ENCODE assay signal across 10 cellular contexts in genomic region chr12:94282675-94283074, GRCh38.
A peak's percentile ranks its signal among the peaks of the same experiment; 100 is the strongest.
DNase-seq lines count a peak whose midpoint lies in the region; ATAC-seq and TF ChIP-seq lines count a peak whose summit lies in the region.
"Had no signal": no experiment of that assay in that cellular context is flagged by ENCODE, and none has a peak within 500 bp of the region (broad histone marks: within the 10 kb centered on the region; RNA-seq: fewer than 3 reads in every experiment).

No MANE protein-coding gene starts in this region.

- no peaks in the 10 kb centered on the region for H3K9me3 Mint-ChIP-seq in activated T-helper 1 cell treated with anti-CD3 and anti-CD28 coated beads, Interleukin-12 subunit alpha, Interleukin-12 subunit beta, Interleukin-2, Interleukin-4 antibody, amounts not matched to agents 30 ng/mL and 10 ng/mL and 1 ng/mL, durations not matched to agents 14 hours and 24 hours and 36 hours
- H3K9me3 Mint-ChIP-seq: mesothelial cell of epicardium had no signal

- no peaks in the 10 kb centered on the region for H3K27me3 Mint-ChIP-seq in activated T-helper 1 cell treated with anti-CD3 and anti-CD28 coated beads, Interleukin-12 subunit alpha, Interleukin-12 subunit beta, Interleukin-2, Interleukin-4 antibody, amounts not matched to agents 30 ng/mL and 10 ng/mL and 1 ng/mL, durations not matched to agents 14 hours and 24 hours and 36 hours (ENCODE audit: insufficient read depth)

- TF ChIP-seq CTCF in right lobe of liver (IDR thresholded peaks at IDR 0.05) (no peak), SK-N-SH (IDR thresholded peaks at IDR 0.05) (no peak)

- DNase-seq in activated CD8-positive, alpha-beta memory T cell treated with anti-CD3 and anti-CD28 coated beads, Interleukin-2, amount 50 U/mL, for 4 hours = peak; percentile 28
- no peak for DNase-seq in activated CD8-positive, alpha-beta memory T cell treated with anti-CD3 and anti-CD28 coated beads, Interleukin-2, amount 50 U/mL, for 48 hours
- peak; percentile 32 for DNase-seq in activated T-helper 1 cell treated with anti-CD3 and anti-CD28 coated beads, Interleukin-12 subunit alpha, Interleukin-12 subunit beta, Interleukin-2, Interleukin-4 antibody, amounts not matched to agents 30 ng/mL and 10 ng/mL and 1 ng/mL, durations not matched to agents 14 hours and 24 hours and 36 hours (ENCODE audit: low spot score)
- DNase-seq in right lobe of liver = peak in 1 of 3 donors; percentile 52
- DNase-seq in stimulated activated naive CD8-positive, alpha-beta T cell treated with anti-CD3 and anti-CD28 coated beads, Interleukin-15, Interleukin-2, amounts not matched to agents 100 U/mL and 50 U/mL, for 24 hours = peak; percentile 22
- no peak for DNase-seq in DMS153 (lab: John Stamatoyannopoulos, UW)
- DNase-seq in SK-N-SH = no peak

- peaks cover 30% of the 10 kb centered on the region for H3K4me1 Mint-ChIP-seq in activated T-helper 1 cell treated with anti-CD3 and anti-CD28 coated beads, Interleukin-12 subunit alpha, Interleukin-12 subunit beta, Interleukin-2, Interleukin-4 antibody, amounts not matched to agents 30 ng/mL and 10 ng/mL and 1 ng/mL, durations not matched to agents 14 hours and 24 hours and 36 hours (ENCODE audit: low read depth)

- H3K9ac ChIP-seq in SK-N-SH = no peak overlapping the region

- no peaks in the 10 kb centered on the region for H3F3A ChIP-seq in SK-N-SH (replicated peaks; ENCODE audit: insufficient read depth)

- H4K20me1 ChIP-seq in SK-N-SH (ENCODE audit: insufficient read depth) = no peaks in the 10 kb centered on the region

- H3K9me3 ChIP-seq in right lobe of liver (no peaks in the 10 kb centered on the region), SK-N-SH (no peaks in the 10 kb centered on the region)
- H3K9me3 ChIP-seq: breast epithelium had no signal

- WGBS in right lobe of liver (ENCODE audit: insufficient coverage, low coverage, low lambda C conversion rate, missing lambda C conversion rate) = 64% methylated on average over 7 of the region's 7 CpGs
- WGBS in SK-N-SH (ENCODE audit: low lambda C conversion rate) = 95% methylated on average over 7 of the region's 7 CpGs

- peak overlapping the region; percentile 67 for H3K27ac Mint-ChIP-seq in activated T-helper 1 cell treated with anti-CD3 and anti-CD28 coated beads, Interleukin-12 subunit alpha, Interleukin-12 subunit beta, Interleukin-2, Interleukin-4 antibody, amounts not matched to agents 30 ng/mL and 10 ng/mL and 1 ng/mL, durations not matched to agents 14 hours and 24 hours and 36 hours
- H3K27ac Mint-ChIP-seq: mesothelial cell of epicardium had no signal

- no peaks in the 10 kb centered on the region for H3K79me2 ChIP-seq in SK-N-SH (ENCODE audit: insufficient read depth)

- no peak for TF ChIP-seq EP300 in SK-N-SH (IDR thresholded peaks at IDR 0.05; ENCODE audit: borderline replicate concordance in 1 of 2, low read depth in 1 of 2, low read length in 1 of 2)

- H3K9me2 ChIP-seq in SK-N-SH = no peaks in the 10 kb centered on the region

- H3K27ac ChIP-seq in right lobe of liver (no peak overlapping the region), SK-N-SH (ENCODE audit: low read depth in 2 of 2, low read length in 1 of 2) (no peak overlapping the region)
- H3K27ac ChIP-seq: breast epithelium had no signal

- CTCF ChIA-PET in SK-N-SH (lab: Yijun Ruan, JAX) = interaction anchor here (1.5 kb wide), 1 partner anchor 137 kb away, joined by 4 read pairs; no protein-coding TSS in a partner anchor

- intact Hi-C loops in activated T-helper 1 cell treated with anti-CD3 and anti-CD28 coated beads, Interleukin-12 subunit alpha, Interleukin-12 subunit beta, Interleukin-2, Interleukin-4 antibody, amounts not matched to agents 30 ng/mL and 10 ng/mL and 1 ng/mL, durations not matched to agents 14 hours and 24 hours and 36 hours (cut with micrococcal nuclease) = loop anchor here (1.0 to 2.0 kb wide), 2 partner anchors 20 to 23 kb away; no protein-coding TSS in a partner anchor
- intact Hi-C loops in right lobe of liver (cut with DNase I) = no loop called here

- no peak for TF ChIP-seq POLR2A in right lobe of liver (IDR thresholded peaks at IDR 0.05)

- H3K4me2 ChIP-seq in SK-N-SH = no peak overlapping the region

- H3K4me1 ChIP-seq in right lobe of liver (peaks cover 0 to 9% (median 0%) of the 10 kb centered on the region in 4 donors), SK-N-SH (ENCODE audit: control insufficient read depth in 1 of 2, insufficient read depth in 2 of 2, low read depth in 1 of 2, low read length in 1 of 2) (peaks cover 0 to 34% of the 10 kb centered on the region in 2 experiments; a peak in 2 of 4 replicates)
- H3K4me1 ChIP-seq: breast epithelium had no signal

- H3K4me3 ChIP-seq in right lobe of liver (no peak overlapping the region), SK-N-SH (ENCODE audit: low read depth in 2 of 2, low read length in 1 of 2) (no peak overlapping the region)
- H3K4me3 ChIP-seq: breast epithelium had no signal

- H3K36me3 Mint-ChIP-seq in activated T-helper 1 cell treated with anti-CD3 and anti-CD28 coated beads, Interleukin-12 subunit alpha, Interleukin-12 subunit beta, Interleukin-2, Interleukin-4 antibody, amounts not matched to agents 30 ng/mL and 10 ng/mL and 1 ng/mL, durations not matched to agents 14 hours and 24 hours and 36 hours (ENCODE audit: low read depth) = peaks cover 49% of the 10 kb centered on the region
- H3K36me3 Mint-ChIP-seq: mesothelial cell of epicardium had no signal

- ATAC-seq in right lobe of liver (peak; percentile 66 to 78 (median 72)), HG02970 (IDR thresholded peaks at IDR 0.05; ENCODE audit: low FRiP score, unreplicated experiment) (no peak)
- ATAC-seq in stimulated activated naive CD8-positive, alpha-beta T cell treated with anti-CD3 and anti-CD28 coated beads, Interleukin-15, Interleukin-2, amounts not matched to agents 100 U/mL and 50 U/mL, for 24 hours = no peak

- POLR2A ChIA-PET in SK-N-SH (lab: Yijun Ruan, JAX) = no interaction called here

- peak overlapping the region; percentile 20 for H3K4me3 Mint-ChIP-seq in activated T-helper 1 cell treated with anti-CD3 and anti-CD28 coated beads, Interleukin-12 subunit alpha, Interleukin-12 subunit beta, Interleukin-2, Interleukin-4 antibody, amounts not matched to agents 30 ng/mL and 10 ng/mL and 1 ng/mL, durations not matched to agents 14 hours and 24 hours and 36 hours
- H3K4me3 Mint-ChIP-seq: mesothelial cell of epicardium had no signal

- TF ChIP-seq RAD21 in SK-N-SH (IDR thresholded peaks at IDR 0.05; ENCODE audit: low read length) = no peak

- no peaks in the 10 kb centered on the region for H3K27me3 ChIP-seq in right lobe of liver
- no peaks in the 10 kb centered on the region for H3K27me3 ChIP-seq in SK-N-SH (ENCODE audit: insufficient read depth)
- H3K27me3 ChIP-seq: breast epithelium had no signal

- no peaks in the 10 kb centered on the region for H3K36me3 ChIP-seq in right lobe of liver
- no peaks in the 10 kb centered on the region for H3K36me3 ChIP-seq in SK-N-SH (replicated peaks in 1 of 2; ENCODE audit: control insufficient read depth in 1 of 2, insufficient read depth in 2 of 2, low read length in 1 of 2)
- H3K36me3 ChIP-seq: breast epithelium had no signal

- no peak overlapping the region for H2AFZ ChIP-seq in SK-N-SH (ENCODE audit: low read depth)

TF ChIP-seq in SK-N-SH, 30 proteins besides CTCF, POLR2A, EP300 and RAD21 (continues in another document):
- TF ChIP-seq SMC3 (IDR thresholded peaks at IDR 0.05; ENCODE audit: low read depth, low read length) (no peak), MAX (IDR thresholded peaks at IDR 0.05; ENCODE audit: low read depth) (no peak), POLR2AphosphoS5 (IDR thresholded peaks at IDR 0.05; ENCODE audit: low read depth, low read length) (no peak), CHD2 (IDR thresholded peaks at IDR 0.05; ENCODE audit: low read length, partially characterized antibody) (no peak), GABPA (IDR thresholded peaks at IDR 0.05; ENCODE audit: low read depth) (no peak), FOSL2 (IDR thresholded peaks at IDR 0.05; ENCODE audit: borderline replicate concordance, low read depth) (no peak), MXI1 (IDR thresholded peaks at IDR 0.05; ENCODE audit: low read depth, low read length) (no peak), USF2 (IDR thresholded peaks at IDR 0.05; ENCODE audit: borderline replicate concordance, low read depth, low read length) (no peak), GATA2 (CRISPR knock-in tag; IDR thresholded peaks at IDR 0.05) (no peak), RXRA (IDR thresholded peaks at IDR 0.05; ENCODE audit: borderline replicate concordance, low read depth) (no peak)
- TF ChIP-seq, protein P1, sequence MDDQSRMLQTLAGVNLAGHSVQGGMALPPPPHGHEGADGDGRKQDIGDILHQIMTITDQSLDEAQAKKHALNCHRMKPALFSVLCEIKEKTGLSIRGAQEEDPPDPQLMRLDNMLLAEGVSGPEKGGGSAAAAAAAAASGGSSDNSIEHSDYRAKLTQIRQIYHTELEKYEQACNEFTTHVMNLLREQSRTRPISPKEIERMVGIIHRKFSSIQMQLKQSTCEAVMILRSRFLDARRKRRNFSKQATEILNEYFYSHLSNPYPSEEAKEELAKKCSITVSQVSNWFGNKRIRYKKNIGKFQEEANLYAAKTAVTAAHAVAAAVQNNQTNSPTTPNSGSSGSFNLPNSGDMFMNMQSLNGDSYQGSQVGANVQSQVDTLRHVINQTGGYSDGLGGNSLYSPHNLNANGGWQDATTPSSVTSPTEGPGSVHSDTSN (IDR thresholded peaks at IDR 0.05) = no peak
- TF ChIP-seq, protein P2, sequence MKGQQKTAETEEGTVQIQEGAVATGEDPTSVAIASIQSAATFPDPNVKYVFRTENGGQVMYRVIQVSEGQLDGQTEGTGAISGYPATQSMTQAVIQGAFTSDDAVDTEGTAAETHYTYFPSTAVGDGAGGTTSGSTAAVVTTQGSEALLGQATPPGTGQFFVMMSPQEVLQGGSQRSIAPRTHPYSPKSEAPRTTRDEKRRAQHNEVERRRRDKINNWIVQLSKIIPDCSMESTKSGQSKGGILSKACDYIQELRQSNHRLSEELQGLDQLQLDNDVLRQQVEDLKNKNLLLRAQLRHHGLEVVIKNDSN (IDR thresholded peaks at IDR 0.05; ENCODE audit: borderline replicate concordance, low read depth) = no peak

Comparison
In these comparisons a context has a peak if more than half of its experiments do, and no peak if none do; other contexts are left out.
1. DNase-seq: peak in activated CD8-positive, alpha-beta memory T cell treated with anti-CD3 and anti-CD28 coated beads, Interleukin-2, amount 50 U/mL, for 4 hours (single experiment), activated T-helper 1 cell treated with anti-CD3 and anti-CD28 coated beads, Interleukin-12 subunit alpha, Interleukin-12 subunit beta, Interleukin-2, Interleukin-4 antibody, amounts not matched to agents 30 ng/mL and 10 ng/mL and 1 ng/mL, durations not matched to agents 14 hours and 24 hours and 36 hours (single experiment) and stimulated activated naive CD8-positive, alpha-beta T cell treated with anti-CD3 and anti-CD28 coated beads, Interleukin-15, Interleukin-2, amounts not matched to agents 100 U/mL and 50 U/mL, for 24 hours (single experiment); none in activated CD8-positive, alpha-beta memory T cell treated with anti-CD3 and anti-CD28 coated beads, Interleukin-2, amount 50 U/mL, for 48 hours (single experiment), DMS153 (single experiment) and SK-N-SH (single experiment).
2. ATAC-seq: peak in right lobe of liver (4 of 4); none in stimulated activated naive CD8-positive, alpha-beta T cell treated with anti-CD3 and anti-CD28 coated beads, Interleukin-15, Interleukin-2, amounts not matched to agents 100 U/mL and 50 U/mL, for 24 hours (single experiment) and HG02970 (single experiment).